ENCODE assay signal across 9 cellular contexts in genomic region chr17:64707077-64707591, GRCh38. TPM values are rescaled to one million over a fixed set of nuclear protein-coding genes. Genes with fewer than 3 reads are reported as not detected.
DNase-seq lines count a peak whose midpoint lies in the region; ATAC-seq, FAIRE-seq and TF ChIP-seq lines count a peak whose summit lies in the region.
"Had no signal": no experiment of that assay in that cellular context is flagged by ENCODE, and none has a peak within 500 bp of the region (broad histone marks: within the 10 kb centered on the region; RNA-seq: fewer than 3 reads in every experiment).

No MANE protein-coding gene starts in this region.

- H3K4me3 ChIP-seq in epithelial cell of proximal tubule (ENCODE audit: low read depth, low read length) (no peak overlapping the region), muscle layer of colon (ENCODE audit: low read depth in 1 of 2, low read length in 2 of 2) (no peak overlapping the region)

- TF ChIP-seq POLR2A in H54 (IDR thresholded peaks at IDR 0.05; ENCODE audit: low read depth, low read length) = peak; percentile 19; the same call in 1 of the 2 replicates

- H3K9me3 ChIP-seq in muscle layer of colon (ENCODE audit: low read length) = no peaks in the 10 kb centered on the region

- H3K27ac ChIP-seq in RWPE1 (peak overlapping the region; percentile 89), muscle layer of colon (ENCODE audit: low read depth, low read length) (peak overlapping the region; percentile 12)

- no peak overlapping the region for H3K9ac ChIP-seq in muscle layer of colon (ENCODE audit: low read length)

- H3K27me3 ChIP-seq in muscle layer of colon (ENCODE audit: control insufficient read depth in 1 of 2, insufficient read depth in 2 of 2, low read length in 2 of 2) = no peaks in the 10 kb centered on the region

- FAIRE-seq in H54 (lab: Jason Lieb, UNC) = peak; percentile 92
- FAIRE-seq: TTC549 had no signal

- POLR2A ChIA-PET in RWPE1 (lab: Yijun Ruan, JAX; ENCODE audit: low non-redundant PET) = no interaction called here

- ATAC-seq in HG02588 (IDR thresholded peaks at IDR 0.05; ENCODE audit: unreplicated experiment) (no peak), GM21381 (IDR thresholded peaks at IDR 0.05; ENCODE audit: unreplicated experiment) (no peak), GM21515 (IDR thresholded peaks at IDR 0.05; ENCODE audit: unreplicated experiment) (no peak)

- peak; percentile 75 for DNase-seq in H54 (ENCODE audit: insufficient read length, low spot score)
- DNase-seq in RWPE1 (ENCODE audit: low spot score) = peak; percentile 98
- DNase-seq in epithelial cell of proximal tubule (ENCODE audit: low read depth) = peak; percentile 91
- DNase-seq in GM20000 (ENCODE audit: low spot score) = no peak

- TF ChIP-seq CTCF in RWPE1 (conservative IDR thresholded peaks at IDR 0.05; ENCODE audit: low read depth) = no peak
- no peak for TF ChIP-seq CTCF in epithelial cell of proximal tubule (conservative IDR thresholded peaks at IDR 0.05; ENCODE audit: low read depth, low read length)
- no peak for TF ChIP-seq CTCF in GM20000 (IDR thresholded peaks at IDR 0.05; ENCODE audit: extremely low read depth, missing control alignments)

- CTCF ChIA-PET in RWPE1 (lab: Yijun Ruan, JAX) = no interaction called here

- peaks cover 11% of the 10 kb centered on the region for H3K4me1 ChIP-seq in muscle layer of colon (ENCODE audit: insufficient read depth, low read length)

- H3K36me3 ChIP-seq in muscle layer of colon (ENCODE audit: insufficient read depth, low read length) = no peaks in the 10 kb centered on the region

RNA-seq across cellular contexts. Expression of gene SMURF2, which starts 45.0 kb away (rescaled TPM):
- total RNA-seq in epithelial cell of proximal tubule = 33.3 and 48.3 TPM in 2 replicates
